Comparison of ENCODE assay signal across 10 cellular contexts in genomic region chr5:16759147-16759800, GRCh38.
A peak's percentile ranks its signal among the peaks of the same experiment; 100 is the strongest.
DNase-seq lines count a peak whose midpoint lies in the region; ATAC-seq and TF ChIP-seq lines count a peak whose summit lies in the region.
"Had no signal": no experiment of that assay in that cellular context is flagged by ENCODE, and none has a peak within 500 bp of the region (broad histone marks: within the 10 kb centered on the region; RNA-seq: fewer than 3 reads in every experiment).

No MANE protein-coding gene starts in this region.

- no peak overlapping the region for H2AFZ ChIP-seq in SK-N-SH (ENCODE audit: low read depth)

- TF ChIP-seq CTCF in A673 (conservative IDR thresholded peaks at IDR 0.05; ENCODE audit: low read depth, low read length) = no peak
- no peak for TF ChIP-seq CTCF in SK-N-SH (IDR thresholded peaks at IDR 0.05)

- 96% methylated on average over 16 of the region's 16 CpGs for WGBS in SK-N-SH (ENCODE audit: low lambda C conversion rate)

- intact Hi-C loops in A673 (cut with micrococcal nuclease; ENCODE audit: unreplicated experiment) = no loop called here

- no TSS peak for BruUV-seq in A673 (replicated peaks; lab: Mats Ljungman, UMichigan)

- POLR2A ChIA-PET in A673 (lab: Charles Lee; ENCODE audit: low non-redundant PET) = interaction anchor here (0.6 kb wide), 1 partner anchor 295 kb away, joined by 9 read pairs; no protein-coding TSS in a partner anchor
- POLR2A ChIA-PET in SK-N-SH (lab: Yijun Ruan, JAX) = no interaction called here

- no peak overlapping the region for H3K9ac ChIP-seq in SK-N-SH

- peaks cover 87% of the 10 kb centered on the region for H3K36me3 ChIP-seq in A673 (ENCODE audit: insufficient read depth, low read length, poor library complexity, severe bottlenecking)
- H3K36me3 ChIP-seq in SK-N-SH (replicated peaks in 1 of 2; ENCODE audit: control insufficient read depth in 1 of 2, insufficient read depth in 2 of 2, low read length in 1 of 2) = peaks cover 3 to 85% of the 10 kb centered on the region in 2 experiments

- H3K9me3 ChIP-seq in A673 (ENCODE audit: low read depth, low read length, poor library complexity, severe bottlenecking) (no peaks in the 10 kb centered on the region), SK-N-SH (no peaks in the 10 kb centered on the region)

- H3K9me2 ChIP-seq in SK-N-SH = no peaks in the 10 kb centered on the region

- peaks cover 9% of the 10 kb centered on the region for H3F3A ChIP-seq in SK-N-SH (replicated peaks; ENCODE audit: insufficient read depth)

- ATAC-seq in GM18868 (IDR thresholded peaks at IDR 0.05; ENCODE audit: unreplicated experiment) (peak; percentile 69), HG03108 (IDR thresholded peaks at IDR 0.05; ENCODE audit: unreplicated experiment) (peak; percentile 95), HG03571 (IDR thresholded peaks at IDR 0.05; ENCODE audit: unreplicated experiment) (no peak), GM19351 (IDR thresholded peaks at IDR 0.05; ENCODE audit: unreplicated experiment) (no peak)

- peaks cover 21% of the 10 kb centered on the region for H3K79me2 ChIP-seq in SK-N-SH (ENCODE audit: insufficient read depth)

- no peak for TF ChIP-seq EP300 in SK-N-SH (IDR thresholded peaks at IDR 0.05; ENCODE audit: borderline replicate concordance in 1 of 2, low read depth in 1 of 2, low read length in 1 of 2)

- H3K27ac ChIP-seq in A673 (ENCODE audit: low read depth, low read length, poor library complexity, severe bottlenecking) (peak overlapping the region; percentile 31), SK-N-SH (ENCODE audit: low read depth in 2 of 2, low read length in 1 of 2) (no peak overlapping the region)
- H3K27ac ChIP-seq: RWPE1, skin epidermis had no signal

- H3K4me1 ChIP-seq in A673 (ENCODE audit: insufficient read depth, low read length, poor library complexity, severe bottlenecking) (peaks cover 30% of the 10 kb centered on the region), SK-N-SH (ENCODE audit: control insufficient read depth in 1 of 2, insufficient read depth in 2 of 2, low read depth in 1 of 2, low read length in 1 of 2) (no peaks in the 10 kb centered on the region; a peak in 1 of 4 replicates)

- H3K4me2 ChIP-seq in SK-N-SH = no peak overlapping the region

- H4K20me1 ChIP-seq in SK-N-SH (ENCODE audit: insufficient read depth) = no peaks in the 10 kb centered on the region

- CTCF ChIA-PET in A673 (lab: Charles Lee) (no interaction called here), SK-N-SH (lab: Yijun Ruan, JAX) (interaction anchor here (0.7 to 3.9 kb wide), 4 partner anchors 9 to 431 kb away, joined by 3 to 15 read pairs (median 4); no protein-coding TSS in a partner anchor)

- no peak overlapping the region for H3K4me3 ChIP-seq in A673 (ENCODE audit: low read depth, low read length, poor library complexity, severe bottlenecking)
- no peak overlapping the region for H3K4me3 ChIP-seq in SK-N-SH (ENCODE audit: low read depth in 2 of 2, low read length in 1 of 2)
- H3K4me3 ChIP-seq: skin epidermis had no signal

- no peak for TF ChIP-seq RAD21 in SK-N-SH (IDR thresholded peaks at IDR 0.05; ENCODE audit: low read length)

- DNase-seq in A673 (ENCODE audit: low spot score) = peak; percentile 58
- DNase-seq in activated CD4-positive, alpha-beta T cell treated with anti-CD3 and anti-CD28 coated beads, Interleukin-2, amount 50 U/mL, for 48 hours = peak; percentile 7 to 12
- DNase-seq in NCI-H1048 (lab: John Stamatoyannopoulos, UW) = no peak
- DNase-seq in SK-N-SH = no peak

- H3K27me3 ChIP-seq in A673 (replicated peaks; ENCODE audit: insufficient read depth, low read depth, low read length, poor library complexity) = no peaks in the 10 kb centered on the region
- H3K27me3 ChIP-seq in SK-N-SH (ENCODE audit: insufficient read depth) = no peaks in the 10 kb centered on the region

TF ChIP-seq in SK-N-SH, 30 proteins besides CTCF, POLR2A, EP300 and RAD21:
- TF ChIP-seq REST (IDR thresholded peaks at IDR 0.05; ENCODE audit: low read depth, low read length) (no peak), NFIC (IDR thresholded peaks at IDR 0.05; ENCODE audit: borderline replicate concordance) (no peak), RCOR1 (IDR thresholded peaks at IDR 0.05; ENCODE audit: low read length) (no peak), JUND (IDR thresholded peaks at IDR 0.05) (no peak), PBX3 (IDR thresholded peaks at IDR 0.05) (no peak), NRF1 (IDR thresholded peaks at IDR 0.05; ENCODE audit: low read depth, low read length) (no peak), GABPA (IDR thresholded peaks at IDR 0.05; ENCODE audit: low read depth) (no peak), POLR2AphosphoS5 (IDR thresholded peaks at IDR 0.05; ENCODE audit: low read depth, low read length) (no peak), TEAD4 (IDR thresholded peaks at IDR 0.05; ENCODE audit: borderline replicate concordance, insufficient read depth) (no peak), CHD2 (IDR thresholded peaks at IDR 0.05; ENCODE audit: low read length, partially characterized antibody) (no peak), FOXJ3 (CRISPR knock-in tag; IDR thresholded peaks at IDR 0.05) (no peak)

Comparison
In these comparisons a context has a peak if more than half of its experiments do, and no peak if none do; other contexts are left out.
1. DNase-seq: peak in A673 (single experiment) and activated CD4-positive, alpha-beta T cell treated with anti-CD3 and anti-CD28 coated beads, Interleukin-2, amount 50 U/mL, for 48 hours (2 of 2); none in NCI-H1048 (single experiment) and SK-N-SH (single experiment).
2. ATAC-seq: peak in GM18868 (single experiment) and HG03108 (single experiment); none in HG03571 (single experiment) and GM19351 (single experiment).